1 cellular context compared by ENCODE assay signal in genomic region chr15:39433351-39433750, GRCh38.
TF ChIP-seq lines count a peak whose summit lies in the region.

No MANE protein-coding gene starts in this region.

TF ChIP-seq in GM23338, 12 proteins besides CTCF, POLR2A, EP300 and RAD21 (continued from another document):
- TF ChIP-seq ZNF462 (CRISPR knock-in tag; IDR thresholded peaks at IDR 0.05) (no peak), ZNF331 (CRISPR knock-in tag; IDR thresholded peaks at IDR 0.05; ENCODE audit: low read depth) (no peak), EZH2phosphoT487 (IDR thresholded peaks at IDR 0.05; ENCODE audit: unreplicated experiment) (no peak), NANOG (IDR thresholded peaks at IDR 0.05; ENCODE audit: borderline replicate concordance) (no peak), REST (IDR thresholded peaks at IDR 0.05; ENCODE audit: unreplicated experiment) (no peak)
